8 cellular contexts compared by ENCODE assay signal in genomic region chr5:172688735-172689572, GRCh38. TPM values are rescaled to one million over a fixed set of nuclear protein-coding genes. Genes with fewer than 3 reads are reported as not detected.
A peak's percentile ranks its signal among the peaks of the same experiment; 100 is the strongest.
DNase-seq lines count a peak whose midpoint lies in the region; ATAC-seq lines count a peak whose summit lies in the region.

No MANE protein-coding gene starts in this region.

- DNase-seq in activated CD4-positive, alpha-beta T cell treated with anti-CD3 and anti-CD28 coated beads, Interleukin-2, amount 10 ng/mL, durations not matched to agents 24 days and 14 days = peak; percentile 79
- DNase-seq in left cardiac atrium (no peak), NCI-H2029 treated with DMSO at 0.1 percent for 48 hours (lab: John Stamatoyannopoulos, UW) (no peak), NCI-H226 (no peak), posterior vena cava (ENCODE audit: low spot score) (no peak)
- peak; percentile 13 for DNase-seq in stimulated activated naive CD4-positive, alpha-beta T cell treated with Interleukin-2 at 50 U/mL for 16 hours (lab: John Stamatoyannopoulos, UW)
- DNase-seq in NK-92 treated with Interleukin-12 subunit alpha and Interleukin-12 subunit beta, amount 100 ng/mL, for 24 hours (lab: John Stamatoyannopoulos, UW) = no peak

- H3K4me1 Mint-ChIP-seq in activated CD4-positive, alpha-beta T cell treated with anti-CD3 and anti-CD28 coated beads, Interleukin-2, amount 10 ng/mL, durations not matched to agents 24 days and 14 days = peaks cover 11% of the 10 kb centered on the region

- peak overlapping the region; percentile 45 for H3K27ac Mint-ChIP-seq in activated CD4-positive, alpha-beta T cell treated with anti-CD3 and anti-CD28 coated beads, Interleukin-2, amount 10 ng/mL, durations not matched to agents 24 days and 14 days

- intact Hi-C loops in activated CD4-positive, alpha-beta T cell treated with anti-CD3 and anti-CD28 coated beads, Interleukin-2, amount 10 ng/mL, durations not matched to agents 24 days and 14 days (cut with micrococcal nuclease) = no loop called here
- intact Hi-C loops in left cardiac atrium (cut with DNase I) (no loop called here), posterior vena cava (cut with DNase I) (no loop called here)

- H3K36me3 Mint-ChIP-seq in activated CD4-positive, alpha-beta T cell treated with anti-CD3 and anti-CD28 coated beads, Interleukin-2, amount 10 ng/mL, durations not matched to agents 24 days and 14 days (ENCODE audit: low read depth) = no peaks in the 10 kb centered on the region

- ATAC-seq in GM21390 (IDR thresholded peaks at IDR 0.05; ENCODE audit: unreplicated experiment) (peak; percentile 52), left cardiac atrium (peak; percentile 50 to 57)

- no peaks in the 10 kb centered on the region for H3K9me3 Mint-ChIP-seq in activated CD4-positive, alpha-beta T cell treated with anti-CD3 and anti-CD28 coated beads, Interleukin-2, amount 10 ng/mL, durations not matched to agents 24 days and 14 days

- peaks cover 8% of the 10 kb centered on the region for H3K27me3 Mint-ChIP-seq in activated CD4-positive, alpha-beta T cell treated with anti-CD3 and anti-CD28 coated beads, Interleukin-2, amount 10 ng/mL, durations not matched to agents 24 days and 14 days

- H3K4me3 Mint-ChIP-seq in activated CD4-positive, alpha-beta T cell treated with anti-CD3 and anti-CD28 coated beads, Interleukin-2, amount 10 ng/mL, durations not matched to agents 24 days and 14 days = no peak overlapping the region

RNA-seq across cellular contexts. Expression of gene NEURL1B, which starts 47.9 kb away (rescaled TPM):
- total RNA-seq in activated CD4-positive, alpha-beta T cell treated with anti-CD3 and anti-CD28 coated beads, Interleukin-2, amount 10 ng/mL, durations not matched to agents 24 days and 14 days = 0.05 and 0.31 TPM in 2 replicates
- 10 to 100 TPM; 20.6 to 33.6 TPM for total RNA-seq in left cardiac atrium
- 10 to 100 TPM; 32.9 to 38.6 TPM for total RNA-seq in posterior vena cava

Comparison
In these comparisons a context has a peak if more than half of its experiments do, and no peak if none do; other contexts are left out.
1. DNase-seq: peak in activated CD4-positive, alpha-beta T cell treated with anti-CD3 and anti-CD28 coated beads, Interleukin-2, amount 10 ng/mL, durations not matched to agents 24 days and 14 days (single experiment) and stimulated activated naive CD4-positive, alpha-beta T cell treated with Interleukin-2 at 50 U/mL for 16 hours (single experiment); none in left cardiac atrium (single experiment), NK-92 treated with Interleukin-12 subunit alpha and Interleukin-12 subunit beta, amount 100 ng/mL, for 24 hours (single experiment), NCI-H2029 treated with DMSO at 0.1 percent for 48 hours (single experiment), NCI-H226 (single experiment) and posterior vena cava (single experiment).
2. RNA of gene NEURL1B, which starts 47.9 kb away (total RNA-seq): 32.9 to 38.6 TPM in posterior vena cava and 20.6 to 33.6 TPM in left cardiac atrium; 0.05 to 0.31 TPM in activated CD4-positive, alpha-beta T cell treated with anti-CD3 and anti-CD28 coated beads, Interleukin-2, amount 10 ng/mL, durations not matched to agents 24 days and 14 days; every median in the first group is over 10 times any median in the second.